Comparison of ENCODE assay signal across 13 cellular contexts in genomic region chr4:3320361-3321023, GRCh38. TPM values are rescaled to one million over a fixed set of nuclear protein-coding genes. Genes with fewer than 3 reads are reported as not detected.
DNase-seq lines count a peak whose midpoint lies in the region; ATAC-seq and TF ChIP-seq lines count a peak whose summit lies in the region.
"Had no signal": no experiment of that assay in that cellular context is flagged by ENCODE, and none has a peak within 500 bp of the region (broad histone marks: within the 10 kb centered on the region; RNA-seq: fewer than 3 reads in every experiment).

No MANE protein-coding gene starts in this region.

- intact Hi-C loops in upper lobe of right lung (cut with DNase I) = no loop called here
- intact Hi-C loops in PC-3 (cut with micrococcal nuclease) = no loop called here

- H3K4me1 ChIP-seq in lung (ENCODE audit: control insufficient read depth in 2 of 2, insufficient read depth in 2 of 2, low read length in 2 of 2) = peaks cover 9 to 18% of the 10 kb centered on the region in 2 donors
- H3K4me1 ChIP-seq in upper lobe of right lung = peaks cover 7% of the 10 kb centered on the region
- H3K4me1 ChIP-seq in PC-3 (ENCODE audit: insufficient read depth, low read length) = no peaks in the 10 kb centered on the region
- H3K4me1 ChIP-seq: tibial artery had no signal

- H3K4me2 ChIP-seq in PC-3 (ENCODE audit: low read length) = no peak overlapping the region

- no peak for TF ChIP-seq CTCF in lung (IDR thresholded peaks at IDR 0.05; ENCODE audit: control extremely low read depth, extremely low read depth)
- no peak for TF ChIP-seq CTCF in upper lobe of right lung (IDR thresholded peaks at IDR 0.05)
- TF ChIP-seq CTCF in PC-3 (conservative IDR thresholded peaks at IDR 0.05; ENCODE audit: low read depth, low read length) = no peak

- ATAC-seq in lung (ENCODE audit: insufficient read depth, low FRiP score) (no peak), upper lobe of right lung (peak; percentile 8), PC-3 (no peak)
- ATAC-seq: effector memory CD8-positive, alpha-beta T cell had no signal

- no peaks in the 10 kb centered on the region for H3F3A ChIP-seq in PC-3 (ENCODE audit: low read length, unreplicated experiment)

- no peaks in the 10 kb centered on the region for H3K27me3 ChIP-seq in lung (ENCODE audit: control insufficient read depth, insufficient read depth)
- no peaks in the 10 kb centered on the region for H3K27me3 ChIP-seq in upper lobe of right lung
- H3K27me3 ChIP-seq in PC-3 (ENCODE audit: low read length) = no peaks in the 10 kb centered on the region
- H3K27me3 ChIP-seq: tibial artery had no signal

- POLR2A ChIA-PET in PC-3 (lab: Charles Lee; ENCODE audit: unreplicated experiment) = no interaction called here

- H2AFZ ChIP-seq in PC-3 (ENCODE audit: low read length) = no peak overlapping the region

- no TSS peak for BruUV-seq in PC-3 (replicated peaks; lab: Mats Ljungman, UMichigan)

- H3K9me3 ChIP-seq in lung (ENCODE audit: control insufficient read depth in 2 of 2, insufficient read depth in 1 of 2, low read length in 1 of 2) = no peaks in the 10 kb centered on the region
- no peaks in the 10 kb centered on the region for H3K9me3 ChIP-seq in upper lobe of right lung
- H3K9me3 ChIP-seq in PC-3 (ENCODE audit: low read length) = no peaks in the 10 kb centered on the region
- H3K9me3 ChIP-seq: tibial artery had no signal

- H3K9ac ChIP-seq in PC-3 (ENCODE audit: low read length) = no peak overlapping the region

- no peak overlapping the region for H3K4me3 ChIP-seq in lung
- H3K4me3 ChIP-seq in upper lobe of right lung = no peak overlapping the region
- no peak overlapping the region for H3K4me3 ChIP-seq in PC-3 (ENCODE audit: low read length)
- H3K4me3 ChIP-seq: tibial artery had no signal

- H3K9me2 ChIP-seq in PC-3 (replicated peaks; ENCODE audit: low read length) = no peaks in the 10 kb centered on the region

- H3K27ac ChIP-seq in lung (ENCODE audit: low read depth in 1 of 2, low read length in 1 of 2) = peak overlapping the region; percentile 37 to 72
- H3K27ac ChIP-seq in upper lobe of right lung = no peak overlapping the region
- H3K27ac ChIP-seq in PC-3 (ENCODE audit: low read length) = no peak overlapping the region
- H3K27ac ChIP-seq: tibial artery had no signal

- DNase-seq in NCI-H510A treated with DMSO at 0.1 percent for 48 hours (lab: John Stamatoyannopoulos, UW) (peak; percentile 42), NCI-H510A (lab: John Stamatoyannopoulos, UW) (no peak), ecto neural progenitor cell (ENCODE audit: low spot score) (peak; percentile 40), lung (ENCODE audit: low spot score) (no peak), upper lobe of right lung (peak; percentile 31), PC-3 (no peak), DMS 273 treated with DMSO at 0.1 percent for 48 hours (lab: John Stamatoyannopoulos, UW) (no peak), AG20443 (ENCODE audit: low spot score) (no peak)
- DNase-seq: activated T-cell treated with anti-CD3 and anti-CD28 coated beads for 4 hours; amniotic stem cell; DMS53; effector memory CD8-positive, alpha-beta T cell had no signal

- H3K36me3 ChIP-seq in lung (ENCODE audit: control insufficient read depth in 2 of 2, insufficient read depth in 2 of 2, low read length in 2 of 2) = peaks cover 0 to 13% of the 10 kb centered on the region in 2 donors
- H3K36me3 ChIP-seq in upper lobe of right lung = peaks cover 18% of the 10 kb centered on the region
- no peaks in the 10 kb centered on the region for H3K36me3 ChIP-seq in PC-3 (ENCODE audit: low read depth, low read length)

- H4K20me1 ChIP-seq in PC-3 (ENCODE audit: low read length) = no peaks in the 10 kb centered on the region

- 78 to 83% methylated on average over 21 of the region's 21 CpGs for WGBS in lung, 2 donors

- no peaks in the 10 kb centered on the region for H3K79me2 ChIP-seq in PC-3 (ENCODE audit: low read length)

- CTCF ChIA-PET in PC-3 (lab: Charles Lee) = no interaction called here

RNA-seq across cellular contexts. Expression of gene RGS12, which starts 27.7 kb away (rescaled TPM):
- 10 to 100 TPM; 39.1 to 76.6 TPM for total RNA-seq in lung
- 10 to 100 TPM; 15.4 to 50.8 TPM for polyA plus RNA-seq in lung
- 58.2 TPM for total RNA-seq in upper lobe of right lung
- total RNA-seq in PC-3 (2014; rRNA removed) = 10.3 and 13.8 TPM in 2 replicates

Comparison
In these comparisons a context has a peak if more than half of its experiments do, and no peak if none do; other contexts are left out.
1. DNase-seq: peak in NCI-H510A treated with DMSO at 0.1 percent for 48 hours (single experiment), ecto neural progenitor cell (single experiment) and upper lobe of right lung (single experiment); none in NCI-H510A (single experiment), lung (single experiment), PC-3 (single experiment), DMS 273 treated with DMSO at 0.1 percent for 48 hours (single experiment) and AG20443 (single experiment).
2. H3K27ac ChIP-seq: peak in lung (2 of 2); none in upper lobe of right lung (single experiment) and PC-3 (single experiment).